18 cellular contexts compared by ENCODE assay signal in genomic region chr16:58028541-58029070, GRCh38. TPM values are rescaled to one million over a fixed set of nuclear protein-coding genes. Genes with fewer than 3 reads are reported as not detected.
DNase-seq lines count a peak whose midpoint lies in the region; ATAC-seq and TF ChIP-seq lines count a peak whose summit lies in the region.
"Had no signal": no experiment of that assay in that cellular context is flagged by ENCODE, and none has a peak within 500 bp of the region (broad histone marks: within the 10 kb centered on the region; RNA-seq: fewer than 3 reads in every experiment).

No MANE protein-coding gene starts in this region.

- H2AFZ ChIP-seq in mesenchymal stem cell (ENCODE audit: low read depth, low read length) = no peak overlapping the region

- peaks cover 64% of the 10 kb centered on the region for H3K4me1 Mint-ChIP-seq in brain
- H3K4me1 Mint-ChIP-seq in activated CD8-positive, alpha-beta T cell treated with anti-CD3 and anti-CD28 coated beads, Interleukin-2, amount 10 ng/mL, durations not matched to agents 7 days and 5 days (ENCODE audit: low read depth) = peaks cover 9% of the 10 kb centered on the region

- H2BK5ac ChIP-seq in mesenchymal stem cell (ENCODE audit: low read depth, low read length, poor library complexity, severe bottlenecking) = no peak overlapping the region

- H3K4me3 Mint-ChIP-seq in brain = peak overlapping the region; percentile 2 to 86 (median 34)
- no peak overlapping the region for H3K4me3 Mint-ChIP-seq in activated CD8-positive, alpha-beta T cell treated with anti-CD3 and anti-CD28 coated beads, Interleukin-2, amount 10 ng/mL, durations not matched to agents 7 days and 5 days

- no peak overlapping the region for H2AK5ac ChIP-seq in mesenchymal stem cell (ENCODE audit: low read length, severe bottlenecking)

- H3K4ac ChIP-seq in mesenchymal stem cell (ENCODE audit: low read depth in 1 of 2, low read length in 2 of 2) = no peak overlapping the region

- CTCF ChIA-PET in activated CD8-positive, alpha-beta T cell treated with anti-CD3 and anti-CD28 coated beads, Interleukin-2, amount 10 ng/mL, durations not matched to agents 7 days and 5 days (lab: Charles Lee) = interaction anchor here (1.1 to 1.5 kb wide), 2 partner anchors 101 to 727 kb away, joined by 3 to 4 read pairs; partner anchors contain the start of gene CFAP20

- H2BK15ac ChIP-seq in mesenchymal stem cell (ENCODE audit: low read depth, poor library complexity, severe bottlenecking) = no peak overlapping the region

- peaks cover 0 to 11% of the 10 kb centered on the region in 2 experiments for H3K36me3 ChIP-seq in mesenchymal stem cell (ENCODE audit: control insufficient read depth in 1 of 2, insufficient read depth in 2 of 2, low read depth in 1 of 2, low read length in 2 of 2)

- no peak overlapping the region for H2BK12ac ChIP-seq in mesenchymal stem cell (ENCODE audit: low read length in 2 of 2)

- intact Hi-C loops in left cardiac atrium (cut with DNase I) = no loop called here
- intact Hi-C loops in Right ventricle myocardium inferior (cut with DNase I) = loop anchor here (10.0 kb wide), 2 partner anchors 286 to 606 kb away; no protein-coding TSS in a partner anchor

- ATAC-seq in left cardiac atrium (no peak), Right ventricle myocardium inferior (no peak), GM21619 (IDR thresholded peaks at IDR 0.05; ENCODE audit: unreplicated experiment) (no peak), GM18868 (IDR thresholded peaks at IDR 0.05; ENCODE audit: unreplicated experiment) (no peak)
- ATAC-seq in activated CD8-positive, alpha-beta T cell treated with anti-CD3 and anti-CD28 coated beads, Interleukin-2, amount 10 ng/mL, durations not matched to agents 7 days and 5 days = no peak
- ATAC-seq: activated T-cell treated with anti-CD3 and anti-CD28 coated beads, Interleukin-2, amount 50 U/mL, for 72 hours had no signal

- H3K27ac Mint-ChIP-seq in brain = peak overlapping the region in 1 of 5 experiments; percentile 67
- H3K27ac Mint-ChIP-seq in activated CD8-positive, alpha-beta T cell treated with anti-CD3 and anti-CD28 coated beads, Interleukin-2, amount 10 ng/mL, durations not matched to agents 7 days and 5 days = no peak overlapping the region
- H3K27ac Mint-ChIP-seq: activated T-cell treated with anti-CD3 and anti-CD28 coated beads, Interleukin-2, amount 50 U/mL, for 72 hours; memory B cell had no signal

- H3K27ac ChIP-seq in mesenchymal stem cell (ENCODE audit: low read length, poor library complexity, severe bottlenecking) = no peak overlapping the region

- peaks cover 4% of the 10 kb centered on the region for H3K36me3 Mint-ChIP-seq in brain
- H3K36me3 Mint-ChIP-seq in activated CD8-positive, alpha-beta T cell treated with anti-CD3 and anti-CD28 coated beads, Interleukin-2, amount 10 ng/mL, durations not matched to agents 7 days and 5 days (ENCODE audit: low read depth) = no peaks in the 10 kb centered on the region
- H3K36me3 Mint-ChIP-seq: memory B cell had no signal

- H3K27me3 Mint-ChIP-seq in brain = no peaks in the 10 kb centered on the region
- H3K27me3 Mint-ChIP-seq in activated CD8-positive, alpha-beta T cell treated with anti-CD3 and anti-CD28 coated beads, Interleukin-2, amount 10 ng/mL, durations not matched to agents 7 days and 5 days (ENCODE audit: low read depth) = peaks cover 14% of the 10 kb centered on the region

- no peak overlapping the region for H2BK120ac ChIP-seq in mesenchymal stem cell (ENCODE audit: low read depth, low read length)

- no peak overlapping the region for H4K8ac ChIP-seq in mesenchymal stem cell (ENCODE audit: low read length)

- H3K79me1 ChIP-seq in mesenchymal stem cell (replicated peaks; ENCODE audit: low read length, poor library complexity, severe bottlenecking) = peaks cover 13% of the 10 kb centered on the region

- no peaks in the 10 kb centered on the region for H3K9me3 ChIP-seq in mesenchymal stem cell (ENCODE audit: control insufficient read depth, low read length)

- H4K91ac ChIP-seq in mesenchymal stem cell (ENCODE audit: low read length) = peak overlapping the region; percentile 35

- POLR2A ChIA-PET in activated CD8-positive, alpha-beta T cell treated with anti-CD3 and anti-CD28 coated beads, Interleukin-2, amount 10 ng/mL, durations not matched to agents 7 days and 5 days (lab: Charles Lee) = no interaction called here

- DNase-seq in left cardiac atrium (peak; percentile 25), Right ventricle myocardium inferior (ENCODE audit: missing footprints) (no peak), mesenchymal stem cell (no peak), NCI-H1105 (lab: John Stamatoyannopoulos, UW) (no peak)
- DNase-seq in activated CD8-positive, alpha-beta T cell treated with anti-CD3 and anti-CD28 coated beads, Interleukin-2, amount 10 ng/mL, durations not matched to agents 7 days and 5 days = no peak
- DNase-seq: activated CD4-positive, CD25-positive, alpha-beta regulatory T cell treated with anti-CD3 and anti-CD28 coated beads, Interleukin-2, amount 50 U/mL, for 72 hours; activated T-cell treated with anti-CD3 and anti-CD28 coated beads, Interleukin-2, amount 50 U/mL, for 72 hours; dermis blood vessel endothelial cell; NCI-H1092 treated with DMSO at 0.1 percent for 48 hours; occipital lobe; T-helper 1 cell had no signal

- H3K9me3 Mint-ChIP-seq in brain = no peaks in the 10 kb centered on the region
- no peaks in the 10 kb centered on the region for H3K9me3 Mint-ChIP-seq in activated CD8-positive, alpha-beta T cell treated with anti-CD3 and anti-CD28 coated beads, Interleukin-2, amount 10 ng/mL, durations not matched to agents 7 days and 5 days (ENCODE audit: insufficient read depth)
- H3K9me3 Mint-ChIP-seq: activated T-cell treated with anti-CD3 and anti-CD28 coated beads, Interleukin-2, amount 50 U/mL, for 72 hours; memory B cell had no signal

- peaks cover 47% of the 10 kb centered on the region for H3K4me1 ChIP-seq in mesenchymal stem cell (ENCODE audit: control insufficient read depth, insufficient read depth, low read depth, low read length)

- H3K9ac ChIP-seq in mesenchymal stem cell (ENCODE audit: low read length) = no peak overlapping the region

- no peak overlapping the region for H3K23ac ChIP-seq in mesenchymal stem cell (ENCODE audit: low read length in 2 of 2)

- no peak overlapping the region for H3K4me3 ChIP-seq in mesenchymal stem cell (ENCODE audit: insufficient read depth in 1 of 2, low read depth in 1 of 2, low read length in 2 of 2)

- no peak for TF ChIP-seq CTCF in brain (conservative IDR thresholded peaks at IDR 0.05)

- 78% methylated on average over 6 of the region's 6 CpGs for WGBS in mesenchymal stem cell

- H3K14ac ChIP-seq in mesenchymal stem cell (ENCODE audit: low read length in 2 of 2) = no peak overlapping the region

- H3K27me3 ChIP-seq in mesenchymal stem cell (ENCODE audit: control insufficient read depth in 1 of 2, insufficient read depth in 1 of 2, low read length in 2 of 2) = peaks cover 35 to 40% of the 10 kb centered on the region in 2 experiments

- H3K4me2 ChIP-seq in mesenchymal stem cell (ENCODE audit: low read length, poor library complexity, severe bottlenecking) = no peak overlapping the region
- H3K4me2 ChIP-seq: smooth muscle cell had no signal

- H3K18ac ChIP-seq in mesenchymal stem cell (ENCODE audit: low read depth in 1 of 2, low read length in 2 of 2) = no peak overlapping the region

RNA-seq across cellular contexts. Expression of gene MMP15, which starts 3.1 kb away (rescaled TPM):
- 10 to 100 TPM; 46.2 to 52.9 TPM for total RNA-seq in left cardiac atrium
- total RNA-seq in Right ventricle myocardium inferior = 70.3 TPM
- 8.2 TPM for polyA plus RNA-seq in brain (ENCODE audit: insufficient read depth, low read depth, low replicate concordance)
- 13.9 TPM for polyA plus RNA-seq in mesenchymal stem cell (2013, experiment 1 of 2)
- 13.9 TPM for polyA plus RNA-seq in mesenchymal stem cell (2013, experiment 2 of 2)
- total RNA-seq in activated CD8-positive, alpha-beta T cell treated with anti-CD3 and anti-CD28 coated beads, Interleukin-2, amount 10 ng/mL, durations not matched to agents 7 days and 5 days = under 1 TPM; 0.50 to 0.61 TPM

RNA-seq across cellular contexts. Expression of gene USB1, which starts 27.4 kb away (rescaled TPM):
- total RNA-seq in left cardiac atrium (10 to 100 TPM; 32.3 to 37.7 TPM), Right ventricle myocardium inferior (36.2 TPM)
- 59.1 TPM for polyA plus RNA-seq in brain (ENCODE audit: insufficient read depth, low read depth, low replicate concordance)
- 37.7 TPM for polyA plus RNA-seq in mesenchymal stem cell (2013, experiment 1 of 2)
- polyA plus RNA-seq in mesenchymal stem cell (2013, experiment 2 of 2) = 38.4 TPM
- total RNA-seq in activated CD8-positive, alpha-beta T cell treated with anti-CD3 and anti-CD28 coated beads, Interleukin-2, amount 10 ng/mL, durations not matched to agents 7 days and 5 days = 10 to 100 TPM; 67.0 to 68.6 TPM

RNA-seq across cellular contexts. Expression of gene ZNF319, which starts 28.1 kb away (rescaled TPM):
- total RNA-seq in left cardiac atrium = 1 to 10 TPM; 5.9 to 8.1 TPM
- 7.0 TPM for total RNA-seq in Right ventricle myocardium inferior
- polyA plus RNA-seq in brain (ENCODE audit: insufficient read depth, low read depth, low replicate concordance) = 15.1 TPM
- polyA plus RNA-seq in mesenchymal stem cell (2013, experiment 1 of 2) = 10.0 TPM
- polyA plus RNA-seq in mesenchymal stem cell (2013, experiment 2 of 2) = 10.1 TPM
- 10 to 100 TPM; 16.6 to 17.0 TPM for total RNA-seq in activated CD8-positive, alpha-beta T cell treated with anti-CD3 and anti-CD28 coated beads, Interleukin-2, amount 10 ng/mL, durations not matched to agents 7 days and 5 days

RNA-seq across cellular contexts. Expression of gene CNGB1, which starts 57.7 kb away (rescaled TPM):
- total RNA-seq in left cardiac atrium (not detected), Right ventricle myocardium inferior (not detected)
- 17.1 TPM for polyA plus RNA-seq in brain (ENCODE audit: insufficient read depth, low read depth, low replicate concordance)
- polyA plus RNA-seq in mesenchymal stem cell (2013, experiment 1 of 2) = not detected
- 0.01 TPM for polyA plus RNA-seq in mesenchymal stem cell (2013, experiment 2 of 2)
- not detected for total RNA-seq in activated CD8-positive, alpha-beta T cell treated with anti-CD3 and anti-CD28 coated beads, Interleukin-2, amount 10 ng/mL, durations not matched to agents 7 days and 5 days
- total RNA-seq: activated T-cell treated with anti-CD3 and anti-CD28 coated beads, Interleukin-2, amount 50 U/mL, for 72 hours; dermis blood vessel endothelial cell; HT-29; NCI-H460; occipital lobe; smooth muscle cell had no signal
- polyA plus RNA-seq: smooth muscle cell had no signal

Comparison
In these comparisons a context has a peak if more than half of its experiments do, and no peak if none do; other contexts are left out.
1. RNA of gene MMP15, which starts 3.1 kb away (total RNA-seq): 70.3 TPM in Right ventricle myocardium inferior (single experiment) and 46.2 to 52.9 TPM in left cardiac atrium; 0.50 to 0.61 TPM in activated CD8-positive, alpha-beta T cell treated with anti-CD3 and anti-CD28 coated beads, Interleukin-2, amount 10 ng/mL, durations not matched to agents 7 days and 5 days; every median in the first group is over 10 times any median in the second.